18 cellular contexts compared by ENCODE assay signal in the genomic region with DNA sequence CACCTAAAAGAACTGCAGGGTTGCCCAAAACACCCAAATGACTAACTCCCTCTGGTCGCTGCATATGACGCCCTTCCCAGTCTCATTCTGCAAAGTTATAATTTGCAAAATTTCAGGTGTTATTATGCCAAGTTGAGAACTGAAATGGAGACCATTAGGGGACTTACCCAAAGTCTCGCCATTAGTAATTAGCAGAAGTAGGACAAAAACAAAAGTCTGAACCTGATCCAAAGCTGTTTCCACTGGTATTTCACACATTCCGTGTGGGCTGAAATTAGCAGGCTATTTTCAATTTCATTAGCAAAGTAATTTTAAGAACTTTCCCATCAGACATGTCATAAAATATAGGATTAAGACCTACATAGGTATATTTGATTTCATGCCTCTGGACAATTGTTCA. TPM values are rescaled to one million over a fixed set of nuclear protein-coding genes. Genes with fewer than 3 reads are reported as not detected.
"Had no signal": no experiment of that assay in that cellular context is flagged by ENCODE, and none has a peak within 500 bp of the region (broad histone marks: within the 10 kb centered on the region; RNA-seq: fewer than 3 reads in every experiment).

No MANE protein-coding gene starts in this region.

- H3K4me3 Mint-ChIP-seq: activated CD4-positive, alpha-beta memory T cell treated with anti-CD3 and anti-CD28 coated beads for 36 hours; activated CD8-positive, alpha-beta memory T cell treated with anti-CD3 and anti-CD28 coated beads, Interleukin-2, amount 10 ng/mL, durations not matched to agents 7 days and 5 days; dendritic cell treated with granulocyte-macrophage colony-stimulating factor and Interleukin-4, amounts not matched to agents 40 ng/mL and 50 ng/mL, for 4 days; natural killer cell had no signal

- ATAC-seq: activated CD8-positive, alpha-beta memory T cell treated with anti-CD3 and anti-CD28 coated beads, Interleukin-2, amount 10 ng/mL, durations not matched to agents 7 days and 5 days; left ventricle myocardium superior; natural killer cell had no signal

- H3K27me3 Mint-ChIP-seq: dendritic cell treated with granulocyte-macrophage colony-stimulating factor and Interleukin-4, amounts not matched to agents 40 ng/mL and 50 ng/mL, for 4 days had no signal

- H3K27ac Mint-ChIP-seq: activated CD4-positive, alpha-beta memory T cell treated with anti-CD3 and anti-CD28 coated beads for 36 hours; activated CD8-positive, alpha-beta memory T cell treated with anti-CD3 and anti-CD28 coated beads, Interleukin-2, amount 10 ng/mL, durations not matched to agents 7 days and 5 days; dendritic cell treated with granulocyte-macrophage colony-stimulating factor and Interleukin-4, amounts not matched to agents 40 ng/mL and 50 ng/mL, for 4 days; natural killer cell had no signal

- DNase-seq: activated CD4-positive, alpha-beta memory T cell treated with anti-CD3 and anti-CD28 coated beads for 36 hours; activated CD4-positive, CD25-positive, alpha-beta regulatory T cell treated with anti-CD3 and anti-CD28 coated beads, Interleukin-2, amount 50 U/mL, for 72 hours; activated CD8-positive, alpha-beta memory T cell treated with anti-CD3 and anti-CD28 coated beads, Interleukin-2, amount 10 ng/mL, durations not matched to agents 7 days and 5 days; activated naive CD4-positive, alpha-beta T cell treated with anti-CD3 and anti-CD28 coated beads, Interleukin-2, amount 50 U/mL, for 16 hours; activated T-cell treated with anti-CD3 and anti-CD28 coated beads, Interleukin-2, amount 50 U/mL, for 1 hour; effector memory CD4-positive, alpha-beta T cell; foreskin fibroblast; glutamatergic neuron; hypothalamus; kidney; left ventricle myocardium superior; mesenchymal stem cell; natural killer cell; stimulated activated CD4-positive, alpha-beta T cell treated with anti-CD3 and anti-CD28 coated beads, Interleukin-12 subunit alpha, Interleukin-12 subunit beta, amount 100 ng/mL, for 4 hours; stimulated activated CD4-positive, alpha-beta T cell treated with anti-CD3 and anti-CD28 coated beads, Interleukin-2, amount 100 ng/mL, for 24 hours had no signal

- H3K4me1 Mint-ChIP-seq: activated CD8-positive, alpha-beta memory T cell treated with anti-CD3 and anti-CD28 coated beads, Interleukin-2, amount 10 ng/mL, durations not matched to agents 7 days and 5 days; natural killer cell had no signal

- H3K36me3 Mint-ChIP-seq: activated CD4-positive, alpha-beta memory T cell treated with anti-CD3 and anti-CD28 coated beads for 36 hours; activated CD8-positive, alpha-beta memory T cell treated with anti-CD3 and anti-CD28 coated beads, Interleukin-2, amount 10 ng/mL, durations not matched to agents 7 days and 5 days; natural killer cell had no signal

- FAIRE-seq: astrocyte, bronchial epithelial cell, kidney had no signal

- H3K9me3 Mint-ChIP-seq: activated CD4-positive, alpha-beta memory T cell treated with anti-CD3 and anti-CD28 coated beads for 36 hours; natural killer cell had no signal

RNA-seq across cellular contexts. Expression of gene RUBCNL, which starts 6.8 kb away (rescaled TPM):
- total RNA-seq: activated CD8-positive, alpha-beta memory T cell treated with anti-CD3 and anti-CD28 coated beads, Interleukin-2, amount 10 ng/mL, durations not matched to agents 7 days and 5 days; bronchial epithelial cell had no signal
